ENCODE assay signal across 8 cellular contexts in genomic region chr3:10753964-10754363, GRCh38.
A peak's percentile ranks its signal among the peaks of the same experiment; 100 is the strongest.
DNase-seq lines count a peak whose midpoint lies in the region; ATAC-seq, FAIRE-seq and TF ChIP-seq lines count a peak whose summit lies in the region.

No MANE protein-coding gene starts in this region.

- DNase-seq in GM18507 (ENCODE audit: extremely low spot score, insufficient read length, low read depth) (peak; percentile 15), RWPE2 (ENCODE audit: low spot score) (no peak), colonic mucosa (peak; percentile 23), osteoblast (ENCODE audit: insufficient read length, low spot score, missing footprints) (peak; percentile 93), cerebellar cortex (ENCODE audit: low spot score) (no peak), NCI-H2196 treated with DMSO at 0.1 percent for 48 hours (lab: John Stamatoyannopoulos, UW; ENCODE audit: unreplicated experiment) (no peak), RCC 7860 (ENCODE audit: low spot score) (no peak)

- H3K27ac ChIP-seq in RWPE2 (ENCODE audit: poor library complexity, severe bottlenecking) (no peak overlapping the region), colonic mucosa (no peak overlapping the region), osteoblast (ENCODE audit: low read depth, low read length) (no peak overlapping the region)

- H3K4me1 ChIP-seq in RWPE2 (ENCODE audit: insufficient read depth, poor library complexity, severe bottlenecking) (peaks cover 3% of the 10 kb centered on the region), colonic mucosa (no peaks in the 10 kb centered on the region), osteoblast (ENCODE audit: insufficient read depth, low read length) (peaks cover 5% of the 10 kb centered on the region)

- H3K9ac ChIP-seq in colonic mucosa (ENCODE audit: low read depth in 2 of 2, low read length in 2 of 2) = no peak overlapping the region

- ATAC-seq in RWPE2 (ENCODE audit: low read depth) (peak; percentile 40; the same call in 1 of the 3 replicates), HG03108 (IDR thresholded peaks at IDR 0.05; ENCODE audit: unreplicated experiment) (no peak)

- no peaks in the 10 kb centered on the region for H3K36me3 ChIP-seq in RWPE2 (ENCODE audit: low read depth)
- no peaks in the 10 kb centered on the region for H3K36me3 ChIP-seq in colonic mucosa
- no peaks in the 10 kb centered on the region for H3K36me3 ChIP-seq in osteoblast (ENCODE audit: insufficient read depth, low read length)

- H3K9me3 ChIP-seq in RWPE2 (ENCODE audit: severe bottlenecking) = no peaks in the 10 kb centered on the region
- H3K9me3 ChIP-seq in colonic mucosa = no peaks in the 10 kb centered on the region
- H3K9me3 ChIP-seq in osteoblast (ENCODE audit: low read depth, low read length) = no peaks in the 10 kb centered on the region

- no peak overlapping the region for H2AFZ ChIP-seq in osteoblast (ENCODE audit: low read length)

- H3K79me2 ChIP-seq in osteoblast (ENCODE audit: insufficient read depth, low read length) = no peaks in the 10 kb centered on the region

- TF ChIP-seq CTCF in RWPE2 (IDR thresholded peaks at IDR 0.05; ENCODE audit: poor library complexity, severe bottlenecking) (no peak), colonic mucosa (IDR thresholded peaks at IDR 0.05) (no peak), osteoblast (IDR thresholded peaks at IDR 0.05; ENCODE audit: extremely low read depth, low read depth, low read length) (no peak)

- H3K27me3 ChIP-seq in RWPE2 (ENCODE audit: insufficient read depth, poor library complexity, severe bottlenecking) = no peaks in the 10 kb centered on the region
- no peaks in the 10 kb centered on the region for H3K27me3 ChIP-seq in colonic mucosa
- H3K27me3 ChIP-seq in osteoblast (ENCODE audit: insufficient read depth, low read length) = no peaks in the 10 kb centered on the region

- no peak overlapping the region for H3K4me2 ChIP-seq in osteoblast (ENCODE audit: insufficient read depth, low read length)

- intact Hi-C loops in colonic mucosa (cut with DNase I) = no loop called here

- H3K4me3 ChIP-seq in RWPE2 (ENCODE audit: severe bottlenecking) (no peak overlapping the region), colonic mucosa (no peak overlapping the region), osteoblast (ENCODE audit: insufficient read depth, low read length) (no peak overlapping the region)

- FAIRE-seq in GM18507 (lab: Jason Lieb, UNC) = no peak
- FAIRE-seq in RCC 7860 (lab: Jason Lieb, UNC) = no peak

- peaks cover 2% of the 10 kb centered on the region for H4K20me1 ChIP-seq in osteoblast (ENCODE audit: insufficient read depth, low read length)

Comparison
In these comparisons a context has a peak if more than half of its experiments do, and no peak if none do; other contexts are left out.
1. DNase-seq: peak in GM18507 (single experiment), colonic mucosa (single experiment) and osteoblast (single experiment); none in RWPE2 (single experiment), cerebellar cortex (single experiment), NCI-H2196 treated with DMSO at 0.1 percent for 48 hours (single experiment) and RCC 7860 (single experiment).